In the genomic region with DNA sequence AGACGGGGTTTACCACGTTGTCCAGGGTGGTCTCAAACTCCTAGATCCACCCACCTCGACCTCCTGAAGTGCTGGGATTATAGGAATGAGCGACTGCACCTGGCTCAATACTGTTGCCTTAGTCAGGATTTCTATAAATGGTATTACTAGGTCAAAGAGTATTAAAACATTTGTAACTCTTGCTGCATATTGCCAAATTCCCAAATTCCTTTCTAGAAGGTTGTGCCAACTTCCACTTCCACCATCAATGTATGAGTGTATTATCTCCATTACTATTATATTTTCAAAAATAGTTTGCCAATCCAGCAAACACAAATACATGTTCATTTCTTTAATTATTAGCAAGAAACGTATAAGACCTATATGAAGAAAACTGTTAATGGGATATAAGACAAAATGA, we compare ENCODE assay signal across 26 cellular contexts. TPM values are rescaled to one million over a fixed set of nuclear protein-coding genes. Genes with fewer than 3 reads are reported as not detected.
DNase-seq lines count a peak whose midpoint lies in the region; ATAC-seq and TF ChIP-seq lines count a peak whose summit lies in the region.
"Had no signal": no experiment of that assay in that cellular context is flagged by ENCODE, and none has a peak within 500 bp of the region (broad histone marks: within the 10 kb centered on the region; RNA-seq: fewer than 3 reads in every experiment).

No MANE protein-coding gene starts in this region.

- no peaks in the 10 kb centered on the region for H3K36me3 Mint-ChIP-seq in CD4-positive, alpha-beta memory T cell
- H3K36me3 Mint-ChIP-seq: IgD-negative memory B cell had no signal

- H2BK5ac ChIP-seq in IMR-90 (ENCODE audit: low read depth, low read length, poor library complexity, severe bottlenecking) = no peak overlapping the region

- dilution Hi-C loops in IMR-90 (cut with HindIII; ENCODE audit: low sequenced_read_pairs, unreplicated experiment) = no loop called here

- H3K9ac ChIP-seq in IMR-90 (ENCODE audit: low read depth, low read length) = no peak overlapping the region
- H3K9ac ChIP-seq: KMS-11 had no signal

- H3K4me1 Mint-ChIP-seq in CD4-positive, alpha-beta memory T cell = no peaks in the 10 kb centered on the region
- H3K4me1 Mint-ChIP-seq: CD14-positive monocyte, IgD-negative memory B cell had no signal

- H3K36me3 ChIP-seq in IMR-90 (ENCODE audit: control insufficient read depth, insufficient read depth, low read length) (peaks cover 38% of the 10 kb centered on the region), right lobe of liver (peaks cover 0 to 85% (median 45%) of the 10 kb centered on the region in 4 donors)
- no peaks in the 10 kb centered on the region for H3K36me3 ChIP-seq in CD4-positive, alpha-beta memory T cell (ENCODE audit: insufficient read depth, low read length)
- H3K36me3 ChIP-seq: BE2C had no signal

- H3K9me3 ChIP-seq in IMR-90 (ENCODE audit: control insufficient read depth, insufficient read depth, low read length) (no peaks in the 10 kb centered on the region), right lobe of liver (no peaks in the 10 kb centered on the region)
- H3K9me3 ChIP-seq in CD4-positive, alpha-beta memory T cell (ENCODE audit: control insufficient read depth in 1 of 2, low read length in 2 of 2) = no peaks in the 10 kb centered on the region
- H3K9me3 ChIP-seq: BE2C, HAP-1 had no signal

- peak; percentile 1 for DNase-seq in EH (ENCODE audit: low read depth)
- DNase-seq in IMR-90 = no peak
- DNase-seq in fibroblast of gingiva (ENCODE audit: low read depth) = peak; percentile 65
- DNase-seq in right lobe of liver = no peak
- DNase-seq in CD4-positive, alpha-beta memory T cell = no peak
- DNase-seq: BE2C, Calu3, DMS153, DND-41, GOT3, HFFc6, NCI-H1048, NCI-H1417, NCI-H1694, NCI-H2029 treated with DMSO at 0.1 percent for 48 hours, NCI-H446 treated with DMSO at 0.1 percent for 48 hours, NCI-H526, SIG-M5 had no signal

- H4K91ac ChIP-seq in IMR-90 (ENCODE audit: insufficient read depth, low read depth, low read length) = no peak overlapping the region

- no peak overlapping the region for H2AK5ac ChIP-seq in IMR-90 (ENCODE audit: low read depth, low read length)

- no peak overlapping the region for H4K8ac ChIP-seq in IMR-90 (ENCODE audit: low read depth in 2 of 2, low read length in 2 of 2)

- H2AK9ac ChIP-seq in IMR-90 (replicated peaks; ENCODE audit: low read depth, low read length, poor library complexity) = no peak overlapping the region

- intact Hi-C loops in IMR-90 (cut with micrococcal nuclease) (no loop called here), right lobe of liver (cut with DNase I) (no loop called here)
- intact Hi-C loops in CD4-positive, alpha-beta memory T cell (cut with micrococcal nuclease) = no loop called here

- H3K4me2 ChIP-seq in IMR-90 (ENCODE audit: low read depth, low read length) = no peak overlapping the region
- H3K4me2 ChIP-seq: KMS-11 had no signal

- H2AFZ ChIP-seq in IMR-90 (replicated peaks; ENCODE audit: low read length, poor library complexity) = no peak overlapping the region

- CTCF ChIA-PET in IMR-90 (lab: Yijun Ruan, JAX) = no interaction called here
- CTCF ChIA-PET in CD4-positive, alpha-beta memory T cell (lab: Charles Lee; ENCODE audit: partially characterized antibody) = no interaction called here

- H2BK120ac ChIP-seq in IMR-90 (ENCODE audit: low read depth, low read length) = no peak overlapping the region

- H3K79me1 ChIP-seq in IMR-90 (ENCODE audit: low read depth in 1 of 2, low read length in 2 of 2) = peaks cover 0 to 4% of the 10 kb centered on the region in 2 experiments; a peak in 3 of 4 replicates

- no peaks in the 10 kb centered on the region for H3K9me3 Mint-ChIP-seq in CD4-positive, alpha-beta memory T cell
- H3K9me3 Mint-ChIP-seq: HFFc6 had no signal

- H3K18ac ChIP-seq in IMR-90 (ENCODE audit: low read depth, low read length) = no peak overlapping the region

- H3K4ac ChIP-seq in IMR-90 (ENCODE audit: low read depth, low read length) = no peak overlapping the region

- H3K23ac ChIP-seq in IMR-90 (ENCODE audit: low read depth, low read length) = no peak overlapping the region

- TF ChIP-seq POLR2A in IMR-90 (IDR thresholded peaks at IDR 0.05; ENCODE audit: low read depth, low read length) = no peak
- TF ChIP-seq POLR2A in right lobe of liver (IDR thresholded peaks at IDR 0.05) = peak; percentile 21

- H3K4me3 ChIP-seq in IMR-90 (ENCODE audit: insufficient read depth, low read depth, low read length) (no peak overlapping the region), right lobe of liver (no peak overlapping the region)
- no peak overlapping the region for H3K4me3 ChIP-seq in CD4-positive, alpha-beta memory T cell (ENCODE audit: low read length in 2 of 2)
- H3K4me3 ChIP-seq: HAP-1 had no signal

- peaks cover 3 to 4% of the 10 kb centered on the region in 2 donors for H3K27me3 Mint-ChIP-seq in CD4-positive, alpha-beta memory T cell

- no peak overlapping the region for H2BK15ac ChIP-seq in IMR-90 (ENCODE audit: low read depth, low read length)

- no peak overlapping the region for H4K5ac ChIP-seq in IMR-90 (ENCODE audit: low read depth, low read length)

- TF ChIP-seq RAD21 in IMR-90 (IDR thresholded peaks at IDR 0.05; ENCODE audit: low read length) = no peak

- H2BK20ac ChIP-seq in IMR-90 (ENCODE audit: low read depth, low read length) = no peak overlapping the region

- H3K27me3 ChIP-seq in IMR-90 (ENCODE audit: control insufficient read depth, insufficient read depth, low read length) = no peaks in the 10 kb centered on the region
- no peaks in the 10 kb centered on the region for H3K27me3 ChIP-seq in right lobe of liver
- H3K27me3 ChIP-seq in CD4-positive, alpha-beta memory T cell (ENCODE audit: insufficient read depth, low read length) = no peaks in the 10 kb centered on the region
- H3K27me3 ChIP-seq: BE2C had no signal

- TF ChIP-seq CTCF in IMR-90 (conservative IDR thresholded peaks at IDR 0.05; ENCODE audit: low read depth, low read length) (no peak), right lobe of liver (IDR thresholded peaks at IDR 0.05) (no peak)

- in situ Hi-C loops in IMR-90 (cut with MboI; ENCODE audit: low sequenced_read_pairs) = no loop called here

- POLR2A ChIA-PET in IMR-90 (lab: Charles Lee; ENCODE audit: unreplicated experiment) = no interaction called here
- POLR2A ChIA-PET in CD4-positive, alpha-beta memory T cell (lab: Charles Lee; ENCODE audit: partially characterized antibody) = no interaction called here

- ATAC-seq in IMR-90 (ENCODE audit: low read depth) = no peak
- ATAC-seq in right lobe of liver = peak; percentile 4 to 42 (median 14)
- ATAC-seq in HG02884 (IDR thresholded peaks at IDR 0.05; ENCODE audit: unreplicated experiment) = no peak
- ATAC-seq in GM18870 (IDR thresholded peaks at IDR 0.05; ENCODE audit: unreplicated experiment) = no peak
- ATAC-seq: Panc1, SK-N-SH treated with all-trans-retinoic acid at 6 μM for 48 hours had no signal

- H3K4me1 ChIP-seq in IMR-90 (ENCODE audit: control insufficient read depth, insufficient read depth, low read length) (no peaks in the 10 kb centered on the region), right lobe of liver (peaks cover 0 to 5% (median 0%) of the 10 kb centered on the region in 4 donors)
- H3K4me1 ChIP-seq in CD4-positive, alpha-beta memory T cell (ENCODE audit: insufficient read depth, low read length) = no peaks in the 10 kb centered on the region
- H3K4me1 ChIP-seq: BE2C, HAP-1 had no signal

- WGBS in IMR-90 (ENCODE audit: extremely low coverage in 2 of 2, insufficient read length in 1 of 2), 2 experiments = no CpG with 5 or more reads among the region's 5 CpGs
- 52% methylated on average over 4 of the region's 5 CpGs for WGBS in right lobe of liver (ENCODE audit: insufficient coverage, low coverage, low lambda C conversion rate, missing lambda C conversion rate)

- no peak overlapping the region for H3K27ac Mint-ChIP-seq in CD4-positive, alpha-beta memory T cell
- H3K27ac Mint-ChIP-seq: CD14-positive monocyte, HFFc6, IgD-negative memory B cell had no signal

- H3K14ac ChIP-seq in IMR-90 (replicated peaks; ENCODE audit: low read depth, low read length) = no peak overlapping the region

- TSS peak; percentile 6 for BruUV-seq in IMR-90 (replicated peaks; lab: Mats Ljungman, UMichigan)

- H3K9me1 ChIP-seq in IMR-90 (ENCODE audit: insufficient read depth, low read length) = peaks cover 8% of the 10 kb centered on the region; the same call in 1 of the 2 replicates

- H3K27ac ChIP-seq in IMR-90 (ENCODE audit: insufficient read depth, low read length) (no peak overlapping the region), right lobe of liver (peak overlapping the region in 1 of 3 donors; percentile 26)
- H3K27ac ChIP-seq in CD4-positive, alpha-beta memory T cell (ENCODE audit: low read depth, low read length) = no peak overlapping the region
- H3K27ac ChIP-seq: KMS-11 had no signal

- H3K56ac ChIP-seq in IMR-90 (ENCODE audit: extremely low read depth, insufficient read depth, low read length) = no peak overlapping the region

- H3K4me3 Mint-ChIP-seq in CD4-positive, alpha-beta memory T cell = no peak overlapping the region
- H3K4me3 Mint-ChIP-seq: CD14-positive monocyte, HFFc6, IgD-negative memory B cell had no signal

- no peaks in the 10 kb centered on the region for H4K20me1 ChIP-seq in IMR-90 (ENCODE audit: insufficient read depth, low read length)

TF ChIP-seq in IMR-90, 13 proteins besides CTCF, POLR2A, EP300 and RAD21:
- TF ChIP-seq FOS (IDR thresholded peaks at IDR 0.05; ENCODE audit: low read depth, low read length) (no peak), RFX5 (IDR thresholded peaks at IDR 0.05; ENCODE audit: low read depth, low read length) (no peak)
- TF ChIP-seq, protein P1, sequence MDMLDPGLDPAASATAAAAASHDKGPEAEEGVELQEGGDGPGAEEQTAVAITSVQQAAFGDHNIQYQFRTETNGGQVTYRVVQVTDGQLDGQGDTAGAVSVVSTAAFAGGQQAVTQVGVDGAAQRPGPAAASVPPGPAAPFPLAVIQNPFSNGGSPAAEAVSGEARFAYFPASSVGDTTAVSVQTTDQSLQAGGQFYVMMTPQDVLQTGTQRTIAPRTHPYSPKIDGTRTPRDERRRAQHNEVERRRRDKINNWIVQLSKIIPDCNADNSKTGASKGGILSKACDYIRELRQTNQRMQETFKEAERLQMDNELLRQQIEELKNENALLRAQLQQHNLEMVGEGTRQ (IDR thresholded peaks at IDR 0.05; ENCODE audit: low read depth, low read length) = no peak

RNA-seq across cellular contexts. Expression of a gene that starts 10.6 kb away (rescaled TPM):
- total RNA-seq in IMR-90 (2012; rRNA removed) (45.9 and 80.8 TPM in 2 replicates), right lobe of liver (1,000 to 10,000 TPM in 1 of 6 experiments, 100 to 1,000 TPM in 5; 477 to 1,242 (median 773) TPM)
- polyA plus RNA-seq in IMR-90 (2012; rRNA removed) = 61.6 and 72.7 TPM in 2 replicates
- polyA plus RNA-seq in IMR-90 (2012; cell fraction: cytosol; rRNA removed) = 19.8 and 36.6 TPM in 2 replicates
- 5.0 and 40.5 TPM in 2 replicates for polyA plus RNA-seq in IMR-90 (2012; cell fraction: nucleus; rRNA removed; ENCODE audit: low replicate concordance)
- total RNA-seq in CD4-positive, alpha-beta memory T cell = under 1 TPM; 0.36 to 0.55 TPM
- polyA plus RNA-seq in CD4-positive, alpha-beta memory T cell = under 1 TPM in 1 of 2 donors, not detected in 1; 0.47 TPM

RNA-seq across cellular contexts. Expression of a gene that starts 42.3 kb away (rescaled TPM):
- total RNA-seq in IMR-90 (2012; rRNA removed) (3.2 and 5.6 TPM in 2 replicates), right lobe of liver (10 to 100 TPM; 12.2 to 32.8 (median 18.2) TPM)
- 6.6 and 6.7 TPM in 2 replicates for polyA plus RNA-seq in IMR-90 (2012; rRNA removed)
- polyA plus RNA-seq in IMR-90 (2012; cell fraction: cytosol; rRNA removed) = 3.9 and 8.0 TPM in 2 replicates
- polyA plus RNA-seq in IMR-90 (2012; cell fraction: nucleus; rRNA removed; ENCODE audit: low replicate concordance) = 3.3 and 7.2 TPM in 2 replicates
- 1 to 10 TPM; 5.1 to 5.6 TPM for total RNA-seq in CD4-positive, alpha-beta memory T cell
- 1 to 10 TPM; 1.9 to 2.6 TPM for polyA plus RNA-seq in CD4-positive, alpha-beta memory T cell

Comparison
In these comparisons a context has a peak if more than half of its experiments do, and no peak if none do; other contexts are left out.
1. DNase-seq: peak in EH (single experiment) and fibroblast of gingiva (single experiment); none in IMR-90 (single experiment), right lobe of liver (0 of 3) and CD4-positive, alpha-beta memory T cell (0 of 5).
2. ATAC-seq: peak in right lobe of liver (4 of 4); none in IMR-90 (single experiment), HG02884 (single experiment) and GM18870 (single experiment).
3. RNA of a gene that starts 10.6 kb away (total RNA-seq): 477 to 1,242 TPM in right lobe of liver and 45.9 to 80.8 TPM in IMR-90; 0.36 to 0.55 TPM in CD4-positive, alpha-beta memory T cell; every median in the first group is over 10 times any median in the second.